19 cellular contexts compared by ENCODE assay signal in genomic region chr14:31122921-31123320, GRCh38.
A peak's percentile ranks its signal among the peaks of the same experiment; 100 is the strongest.
DNase-seq lines count a peak whose midpoint lies in the region; ATAC-seq, FAIRE-seq and TF ChIP-seq lines count a peak whose summit lies in the region.
"Had no signal": no experiment of that assay in that cellular context is flagged by ENCODE, and none has a peak within 500 bp of the region (broad histone marks: within the 10 kb centered on the region; RNA-seq: fewer than 3 reads in every experiment).

No MANE protein-coding gene starts in this region.

- TF ChIP-seq CTCF in endothelial cell (IDR thresholded peaks at IDR 0.05; ENCODE audit: unreplicated experiment), result no peak

- intact Hi-C loops in activated T-helper 1 cell treated with anti-CD3 and anti-CD28 coated beads, Interleukin-12 subunit alpha, Interleukin-12 subunit beta, Interleukin-2, Interleukin-4 antibody, amounts not matched to agents 30 ng/mL and 10 ng/mL and 1 ng/mL, durations not matched to agents 14 hours and 24 hours and 36 hours (cut with micrococcal nuclease), result loop anchor here (10.0 kb wide), 2 partner anchors 332 to 498 kb away; partner anchors contain the start of genes DTD2 and SCFD1

- H3K27ac Mint-ChIP-seq in endothelial cell (ENCODE audit: unreplicated experiment) (peak overlapping the region; percentile 7), memory B cell (peak overlapping the region; percentile 64)
- no peak overlapping the region for H3K27ac Mint-ChIP-seq in activated T-helper 1 cell treated with anti-CD3 and anti-CD28 coated beads, Interleukin-12 subunit alpha, Interleukin-12 subunit beta, Interleukin-2, Interleukin-4 antibody, amounts not matched to agents 30 ng/mL and 10 ng/mL and 1 ng/mL, durations not matched to agents 14 hours and 24 hours and 36 hours
- H3K27ac Mint-ChIP-seq: B cell; CD4-positive, alpha-beta T cell had no signal

- peaks cover 2% of the 10 kb centered on the region for H3K4me1 Mint-ChIP-seq in endothelial cell (ENCODE audit: unreplicated experiment)
- H3K4me1 Mint-ChIP-seq in memory B cell, result peaks cover 2% of the 10 kb centered on the region
- peaks cover 17% of the 10 kb centered on the region for H3K4me1 Mint-ChIP-seq in activated T-helper 1 cell treated with anti-CD3 and anti-CD28 coated beads, Interleukin-12 subunit alpha, Interleukin-12 subunit beta, Interleukin-2, Interleukin-4 antibody, amounts not matched to agents 30 ng/mL and 10 ng/mL and 1 ng/mL, durations not matched to agents 14 hours and 24 hours and 36 hours (ENCODE audit: low read depth)

- H3K9me3 Mint-ChIP-seq in endothelial cell (ENCODE audit: unreplicated experiment) (no peaks in the 10 kb centered on the region), memory B cell (no peaks in the 10 kb centered on the region)
- no peaks in the 10 kb centered on the region for H3K9me3 Mint-ChIP-seq in activated T-helper 1 cell treated with anti-CD3 and anti-CD28 coated beads, Interleukin-12 subunit alpha, Interleukin-12 subunit beta, Interleukin-2, Interleukin-4 antibody, amounts not matched to agents 30 ng/mL and 10 ng/mL and 1 ng/mL, durations not matched to agents 14 hours and 24 hours and 36 hours
- H3K9me3 Mint-ChIP-seq: CD4-positive, alpha-beta T cell; IgD-negative memory B cell had no signal

- H3K36me3 Mint-ChIP-seq in endothelial cell (ENCODE audit: low read depth, unreplicated experiment) (peaks cover 29% of the 10 kb centered on the region), memory B cell (peaks cover 15% of the 10 kb centered on the region)
- H3K36me3 Mint-ChIP-seq in activated T-helper 1 cell treated with anti-CD3 and anti-CD28 coated beads, Interleukin-12 subunit alpha, Interleukin-12 subunit beta, Interleukin-2, Interleukin-4 antibody, amounts not matched to agents 30 ng/mL and 10 ng/mL and 1 ng/mL, durations not matched to agents 14 hours and 24 hours and 36 hours (ENCODE audit: low read depth), result peaks cover 46% of the 10 kb centered on the region

- H3K27me3 Mint-ChIP-seq in endothelial cell (ENCODE audit: unreplicated experiment), result no peaks in the 10 kb centered on the region
- no peaks in the 10 kb centered on the region for H3K27me3 Mint-ChIP-seq in memory B cell
- no peaks in the 10 kb centered on the region for H3K27me3 Mint-ChIP-seq in activated T-helper 1 cell treated with anti-CD3 and anti-CD28 coated beads, Interleukin-12 subunit alpha, Interleukin-12 subunit beta, Interleukin-2, Interleukin-4 antibody, amounts not matched to agents 30 ng/mL and 10 ng/mL and 1 ng/mL, durations not matched to agents 14 hours and 24 hours and 36 hours (ENCODE audit: insufficient read depth)
- H3K27me3 Mint-ChIP-seq: B cell; CD4-positive, alpha-beta T cell; IgD-negative memory B cell had no signal

- no peak for ATAC-seq in memory B cell (ENCODE audit: low read depth)
- ATAC-seq in HG03108 (IDR thresholded peaks at IDR 0.05; ENCODE audit: unreplicated experiment), result no peak
- ATAC-seq: SK-N-SH treated with all-trans-retinoic acid at 6 μM for 48 hours had no signal

- DNase-seq in ELF-1 (ENCODE audit: low read depth, low spot score), result peak; percentile 14
- DNase-seq in HTR-8/SVneo (ENCODE audit: insufficient read length, low spot score), result no peak
- DNase-seq in endothelial cell (ENCODE audit: low spot score), result no peak
- DNase-seq in memory B cell (ENCODE audit: low spot score in 2 of 2), result no peak
- no peak for DNase-seq in activated T-helper 1 cell treated with anti-CD3 and anti-CD28 coated beads, Interleukin-12 subunit alpha, Interleukin-12 subunit beta, Interleukin-2, Interleukin-4 antibody, amounts not matched to agents 30 ng/mL and 10 ng/mL and 1 ng/mL, durations not matched to agents 14 hours and 24 hours and 36 hours (ENCODE audit: low spot score)
- DNase-seq in NCI-H82 (lab: John Stamatoyannopoulos, UW), result no peak
- DNase-seq: CD4-positive, alpha-beta T cell; Kasumi-1; NCI-H1105; NCI-H1694 treated with DMSO at 0.1 percent for 48 hours; NCI-H345; NCI-H526 treated with DMSO at 0.1 percent for 48 hours; SHP77 treated with DMSO at 0.1 percent for 48 hours; T-helper 1 cell had no signal

- peak; percentile 44 for FAIRE-seq in HTR-8/SVneo (lab: Jason Lieb, UNC)
- FAIRE-seq: GM19239 had no signal

- peak overlapping the region; percentile 1 for H3K4me3 Mint-ChIP-seq in endothelial cell (ENCODE audit: unreplicated experiment)
- H3K4me3 Mint-ChIP-seq in memory B cell, result no peak overlapping the region
- no peak overlapping the region for H3K4me3 Mint-ChIP-seq in activated T-helper 1 cell treated with anti-CD3 and anti-CD28 coated beads, Interleukin-12 subunit alpha, Interleukin-12 subunit beta, Interleukin-2, Interleukin-4 antibody, amounts not matched to agents 30 ng/mL and 10 ng/mL and 1 ng/mL, durations not matched to agents 14 hours and 24 hours and 36 hours
- H3K4me3 Mint-ChIP-seq: B cell; CD4-positive, alpha-beta T cell; IgD-negative memory B cell had no signal
